In genomic region chr1:8133657-8134430, GRCh38 we compare ENCODE assay signal across 10 cellular contexts.
DNase-seq lines count a peak whose midpoint lies in the region; TF ChIP-seq lines count a peak whose summit lies in the region.
"Had no signal": no experiment of that assay in that cellular context is flagged by ENCODE, and none has a peak within 500 bp of the region (broad histone marks: within the 10 kb centered on the region; RNA-seq: fewer than 3 reads in every experiment).

No MANE protein-coding gene starts in this region.

- no peaks in the 10 kb centered on the region for H3K27me3 ChIP-seq in esophagus (ENCODE audit: control insufficient read depth in 1 of 2, insufficient read depth in 2 of 2, low read length in 2 of 2)
- no peaks in the 10 kb centered on the region for H3K27me3 ChIP-seq in mucosa of rectum (ENCODE audit: control insufficient read depth in 2 of 2, insufficient read depth in 2 of 2, low read length in 2 of 2)
- no peaks in the 10 kb centered on the region for H3K27me3 ChIP-seq in WERI-Rb-1 (ENCODE audit: insufficient read depth, low read depth, severe bottlenecking)

- H3K36me3 ChIP-seq in esophagus (ENCODE audit: control insufficient read depth in 2 of 2, insufficient read depth in 2 of 2, low read length in 1 of 2): no peaks in the 10 kb centered on the region
- H3K36me3 ChIP-seq in mucosa of rectum (ENCODE audit: control insufficient read depth in 2 of 2, insufficient read depth in 2 of 2, low read length in 2 of 2): no peaks in the 10 kb centered on the region
- no peaks in the 10 kb centered on the region for H3K36me3 ChIP-seq in WERI-Rb-1

- H3K9me3 ChIP-seq in esophagus (ENCODE audit: control insufficient read depth in 2 of 2, insufficient read depth in 1 of 2, low read depth in 1 of 2, low read length in 1 of 2): no peaks in the 10 kb centered on the region
- no peaks in the 10 kb centered on the region for H3K9me3 ChIP-seq in mucosa of rectum (ENCODE audit: control insufficient read depth in 2 of 2, low read length in 2 of 2)
- no peaks in the 10 kb centered on the region for H3K9me3 ChIP-seq in WERI-Rb-1 (ENCODE audit: severe bottlenecking)

- H3K4me3 ChIP-seq in esophagus (ENCODE audit: low read depth in 1 of 2, low read length in 2 of 2): no peak overlapping the region
- no peak overlapping the region for H3K4me3 ChIP-seq in mucosa of rectum (ENCODE audit: low read length in 2 of 2)
- H3K4me3 ChIP-seq in WERI-Rb-1 (ENCODE audit: low read depth, low read length): no peak overlapping the region

- DNase-seq in DMS 273 (lab: John Stamatoyannopoulos, UW; ENCODE audit: unreplicated experiment) (peak; percentile 15), DMS 273 treated with DMSO at 0.1 percent for 48 hours (lab: John Stamatoyannopoulos, UW) (no peak), WERI-Rb-1 (no peak), NCI-H146 treated with DMSO at 0.1 percent for 48 hours (lab: John Stamatoyannopoulos, UW; ENCODE audit: unreplicated experiment) (no peak), NCI-H526 (lab: John Stamatoyannopoulos, UW) (no peak), DMS79 (lab: John Stamatoyannopoulos, UW) (no peak)
- DNase-seq: Kasumi-1 had no signal

- peaks cover 0 to 3% of the 10 kb centered on the region in 2 donors for H3K4me1 ChIP-seq in esophagus (ENCODE audit: control insufficient read depth in 2 of 2, insufficient read depth in 2 of 2, low read length in 1 of 2)
- no peaks in the 10 kb centered on the region for H3K4me1 ChIP-seq in mucosa of rectum (ENCODE audit: control insufficient read depth in 2 of 2, insufficient read depth in 2 of 2, low read length in 2 of 2)

- no peak for TF ChIP-seq CTCF in WERI-Rb-1 (IDR thresholded peaks at IDR 0.05; ENCODE audit: low read depth, low read length)

- H3K9ac ChIP-seq in mucosa of rectum (ENCODE audit: low read depth in 1 of 2, low read length in 2 of 2): no peak overlapping the region

- WGBS in esophagus, 2 donors: 24 to 35% methylated on average over 4 of the region's 4 CpGs

- H3K27ac ChIP-seq in esophagus (ENCODE audit: low read depth in 2 of 2, low read length in 1 of 2): peak overlapping the region; percentile 65 to 84
- peak overlapping the region; percentile 57 to 72 for H3K27ac ChIP-seq in mucosa of rectum (ENCODE audit: low read depth in 2 of 2, low read length in 2 of 2)
- H3K27ac ChIP-seq in WERI-Rb-1: no peak overlapping the region
- H3K27ac ChIP-seq: 22Rv1 had no signal
